In the genomic region with DNA sequence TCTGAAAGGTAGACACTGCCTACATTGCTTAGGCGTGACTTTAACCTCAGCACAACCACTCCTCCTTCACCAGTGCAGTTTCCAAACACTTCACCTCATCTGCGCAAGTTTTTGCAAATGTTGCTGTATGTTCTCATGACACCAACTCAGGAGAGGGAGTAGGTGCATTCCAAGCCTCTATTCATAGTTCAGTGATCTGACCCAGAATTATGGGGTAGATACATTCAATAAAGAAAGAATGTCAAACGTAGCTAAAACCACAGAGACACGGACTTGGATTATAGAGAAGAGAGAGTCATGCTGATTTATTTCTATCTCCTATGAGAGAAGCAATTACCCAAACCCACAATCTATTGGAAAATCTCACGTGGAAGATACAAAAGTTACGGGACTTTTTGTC, we compare ENCODE assay signal across 20 cellular contexts.
DNase-seq lines count a peak whose midpoint lies in the region; ATAC-seq and FAIRE-seq lines count a peak whose summit lies in the region.
"Had no signal": no experiment of that assay in that cellular context is flagged by ENCODE, and none has a peak within 500 bp of the region (broad histone marks: within the 10 kb centered on the region; RNA-seq: fewer than 3 reads in every experiment).

No MANE protein-coding gene starts in this region.

- intact Hi-C loops in aorta (cut with DNase I): no loop called here

- FAIRE-seq in RCC 7860 (lab: Jason Lieb, UNC): no peak
- FAIRE-seq: D721Med, GM12878, GM18507, K562 had no signal

- H3K4me1 ChIP-seq in aorta (ENCODE audit: control insufficient read depth in 1 of 2, insufficient read depth in 2 of 2, low read length in 2 of 2): no peaks in the 10 kb centered on the region
- H3K4me1 ChIP-seq: HAP-1 had no signal

- H3K36me3 ChIP-seq in aorta (ENCODE audit: control insufficient read depth in 1 of 2, insufficient read depth in 2 of 2, low read length in 1 of 2): no peaks in the 10 kb centered on the region
- H3K36me3 ChIP-seq: HAP-1 had no signal

- H3K27ac ChIP-seq in aorta (ENCODE audit: low read depth in 1 of 2, low read length in 2 of 2): no peak overlapping the region
- H3K27ac ChIP-seq: HL-60 had no signal

- DNase-seq in AG08395 (ENCODE audit: low spot score): peak; percentile 39
- DNase-seq in GM04503 (ENCODE audit: low read depth): peak; percentile 51
- peak; percentile 34 for DNase-seq in RCC 7860 (ENCODE audit: low spot score)
- peak; percentile 38 for DNase-seq in fibroblast of peridontal ligament (ENCODE audit: extremely low read depth)
- DNase-seq in COLO668 (lab: John Stamatoyannopoulos, UW; ENCODE audit: unreplicated experiment): no peak
- no peak for DNase-seq in aorta
- no peak for DNase-seq in RKO (ENCODE audit: low spot score)
- DNase-seq: 8988T; C1 segment of cervical spinal cord; CD4-positive, alpha-beta T cell; DMS153; DMS79 treated with DMSO at 0.1 percent for 48 hours; GOT3 had no signal

- 83% methylated on average over 6 of the region's 6 CpGs for WGBS in aorta, 2 donors

- ATAC-seq in HG02852 (IDR thresholded peaks at IDR 0.05; ENCODE audit: unreplicated experiment): no peak
- ATAC-seq in aorta (ENCODE audit: low FRiP score): no peak
- ATAC-seq: GM12878, K562 had no signal

- no peaks in the 10 kb centered on the region for H3K27me3 ChIP-seq in aorta (ENCODE audit: control insufficient read depth in 1 of 2, insufficient read depth in 2 of 2, low read length in 1 of 2)

- H3K9me3 ChIP-seq in aorta (ENCODE audit: control insufficient read depth, low read length): peaks cover 1% of the 10 kb centered on the region
- H3K9me3 ChIP-seq: HAP-1 had no signal

- no peak overlapping the region for H3K4me3 ChIP-seq in aorta (ENCODE audit: low read length in 2 of 2)
- H3K4me3 ChIP-seq: GM12878, HAP-1, K562 had no signal

Comparison
In these comparisons a context has a peak if more than half of its experiments do, and no peak if none do; other contexts are left out.
1. DNase-seq: peak in AG08395 (single experiment), GM04503 (single experiment), RCC 7860 (single experiment) and fibroblast of peridontal ligament (single experiment); none in COLO668 (single experiment), aorta (0 of 2) and RKO (single experiment).